ENCODE assay signal across 19 cellular contexts in the genomic region with DNA sequence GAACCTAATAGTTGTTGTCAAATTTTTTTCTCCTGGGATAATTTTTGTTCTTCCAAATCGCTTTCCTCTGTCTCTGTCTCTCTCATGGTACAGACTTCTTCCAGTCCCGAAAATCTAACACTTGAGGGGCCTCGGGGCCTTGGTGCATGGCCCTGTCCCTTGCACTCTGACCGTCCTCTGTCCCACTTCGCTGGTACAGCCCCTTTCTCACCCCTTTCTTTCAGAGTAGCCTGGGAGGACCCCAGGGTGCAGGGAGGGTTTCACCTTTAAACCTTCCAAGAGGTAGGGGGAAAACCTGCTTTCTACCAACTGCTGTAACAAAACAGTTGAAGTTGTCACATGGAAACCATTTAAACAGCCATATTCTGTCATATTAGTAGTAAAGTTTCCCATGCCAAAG. TPM values are rescaled to one million over a fixed set of nuclear protein-coding genes. Genes with fewer than 3 reads are reported as not detected.
DNase-seq lines count a peak whose midpoint lies in the region; ATAC-seq and TF ChIP-seq lines count a peak whose summit lies in the region.
"Had no signal": no experiment of that assay in that cellular context is flagged by ENCODE, and none has a peak within 500 bp of the region (broad histone marks: within the 10 kb centered on the region; RNA-seq: fewer than 3 reads in every experiment).

No MANE protein-coding gene starts in this region.

- no peak for ATAC-seq in T-helper 17 cell
- ATAC-seq in HG03095 (IDR thresholded peaks at IDR 0.05; ENCODE audit: unreplicated experiment), result no peak
- ATAC-seq in GM21723 (IDR thresholded peaks at IDR 0.05; ENCODE audit: unreplicated experiment), result no peak
- ATAC-seq: CD8-positive, alpha-beta T cell had no signal

- intact Hi-C loops in testis (cut with DNase I; ENCODE audit: low total_unique reads), result no loop called here

- peaks cover 4% of the 10 kb centered on the region for H3K4me1 Mint-ChIP-seq in T-helper 17 cell
- H3K4me1 Mint-ChIP-seq in glutamatergic neuron (ENCODE audit: low read depth, unreplicated experiment), result peaks cover 15% of the 10 kb centered on the region
- peaks cover 7% of the 10 kb centered on the region for H3K4me1 Mint-ChIP-seq in osteocyte (ENCODE audit: unreplicated experiment)
- H3K4me1 Mint-ChIP-seq: B cell; CD4-positive, CD25-positive, alpha-beta regulatory T cell had no signal

- peak overlapping the region; percentile 47 for H3K27ac Mint-ChIP-seq in T-helper 17 cell
- H3K27ac Mint-ChIP-seq in glutamatergic neuron (ENCODE audit: unreplicated experiment), result peak overlapping the region; percentile 10
- H3K27ac Mint-ChIP-seq in osteocyte (ENCODE audit: unreplicated experiment), result no peak overlapping the region
- H3K27ac Mint-ChIP-seq: B cell; CD4-positive, CD25-positive, alpha-beta regulatory T cell; CD8-positive, alpha-beta T cell had no signal

- H3K36me3 Mint-ChIP-seq in T-helper 17 cell (ENCODE audit: low read depth) (peaks cover 2% of the 10 kb centered on the region), glutamatergic neuron (ENCODE audit: unreplicated experiment) (no peaks in the 10 kb centered on the region), osteocyte (ENCODE audit: unreplicated experiment) (no peaks in the 10 kb centered on the region)
- H3K36me3 Mint-ChIP-seq: CD4-positive, CD25-positive, alpha-beta regulatory T cell; CD8-positive, alpha-beta T cell had no signal

- TF ChIP-seq CTCF in glutamatergic neuron (IDR thresholded peaks at IDR 0.05; ENCODE audit: partially characterized antibody, unreplicated experiment) (no peak), osteocyte (IDR thresholded peaks at IDR 0.05) (no peak), testis (IDR thresholded peaks at IDR 0.05) (no peak)

- WGBS in testis, 2 donors, result 75 to 77% methylated on average over 5 of the region's 5 CpGs

- H3K4me3 Mint-ChIP-seq in T-helper 17 cell, result no peak overlapping the region
- H3K4me3 Mint-ChIP-seq in glutamatergic neuron (ENCODE audit: unreplicated experiment), result no peak overlapping the region
- no peak overlapping the region for H3K4me3 Mint-ChIP-seq in osteocyte (ENCODE audit: unreplicated experiment)
- H3K4me3 Mint-ChIP-seq: B cell; CD4-positive, CD25-positive, alpha-beta regulatory T cell; CD8-positive, alpha-beta T cell had no signal

- H3K9me3 ChIP-seq in T-helper 17 cell (ENCODE audit: control insufficient read depth, low read length, poor library complexity, severe bottlenecking), result no peaks in the 10 kb centered on the region
- H3K9me3 ChIP-seq in testis, result no peaks in the 10 kb centered on the region
- H3K9me3 ChIP-seq: BLaER1, Caco-2, HAP-1 had no signal

- no peak for TF ChIP-seq POLR2A in testis (IDR thresholded peaks at IDR 0.05)

- H3K27me3 Mint-ChIP-seq in T-helper 17 cell (peaks cover 58% of the 10 kb centered on the region), glutamatergic neuron (ENCODE audit: unreplicated experiment) (peaks cover 11% of the 10 kb centered on the region), osteocyte (ENCODE audit: unreplicated experiment) (peaks cover 8% of the 10 kb centered on the region)

- H3K9me3 Mint-ChIP-seq in glutamatergic neuron (ENCODE audit: unreplicated experiment) (peaks cover 2% of the 10 kb centered on the region), osteocyte (ENCODE audit: unreplicated experiment) (no peaks in the 10 kb centered on the region)
- H3K9me3 Mint-ChIP-seq: CD8-positive, alpha-beta T cell had no signal

- peak overlapping the region in 1 of 2 donors; percentile 24 for H3K27ac ChIP-seq in testis
- H3K27ac ChIP-seq: 22Rv1, BLaER1, C4-2B had no signal

- DNase-seq in T-helper 17 cell (no peak), glutamatergic neuron (no peak), osteocyte (ENCODE audit: extremely low spot score, unreplicated experiment) (peak; percentile 62), testis (peak; percentile 2), NCI-H1105 (lab: John Stamatoyannopoulos, UW) (no peak), NCI-H187 (lab: John Stamatoyannopoulos, UW) (no peak)
- DNase-seq: CD4-positive, CD25-positive, alpha-beta regulatory T cell; CD8-positive, alpha-beta T cell; DMS153; DND-41; GOT3 had no signal

- H3K4me1 ChIP-seq in testis, result peaks cover 22% of the 10 kb centered on the region
- H3K4me1 ChIP-seq: Caco-2, HAP-1 had no signal

- no peak overlapping the region for H3K4me3 ChIP-seq in testis
- H3K4me3 ChIP-seq: BLaER1, HAP-1 had no signal

- H3K36me3 ChIP-seq in testis (ENCODE audit: low read depth, missing control alignments), result no peaks in the 10 kb centered on the region
- H3K36me3 ChIP-seq: BLaER1, HAP-1 had no signal

- H3K27me3 ChIP-seq in testis, result no peaks in the 10 kb centered on the region
- H3K27me3 ChIP-seq: BLaER1 had no signal

RNA-seq across cellular contexts. Expression of a gene that starts 22.2 kb away (rescaled TPM):
- total RNA-seq in T-helper 17 cell, result 10 to 100 TPM; 19.1 to 19.8 TPM
- total RNA-seq in glutamatergic neuron (ENCODE audit: unreplicated experiment), result 50.3 TPM
- 40.3 and 40.4 TPM in 2 replicates for total RNA-seq in osteocyte
- 10 to 100 TPM; 48.5 to 48.9 TPM for total RNA-seq in testis
- polyA plus RNA-seq in testis (ENCODE audit: insufficient read depth, low read depth, low replicate concordance), result 73.8 TPM

Comparison
In these comparisons a context has a peak if more than half of its experiments do, and no peak if none do; other contexts are left out.
1. DNase-seq: peak in osteocyte (single experiment) and testis (single experiment); none in T-helper 17 cell (0 of 3), glutamatergic neuron (single experiment), NCI-H1105 (single experiment) and NCI-H187 (0 of 2).